23 cellular contexts compared by ENCODE assay signal in the genomic region with DNA sequence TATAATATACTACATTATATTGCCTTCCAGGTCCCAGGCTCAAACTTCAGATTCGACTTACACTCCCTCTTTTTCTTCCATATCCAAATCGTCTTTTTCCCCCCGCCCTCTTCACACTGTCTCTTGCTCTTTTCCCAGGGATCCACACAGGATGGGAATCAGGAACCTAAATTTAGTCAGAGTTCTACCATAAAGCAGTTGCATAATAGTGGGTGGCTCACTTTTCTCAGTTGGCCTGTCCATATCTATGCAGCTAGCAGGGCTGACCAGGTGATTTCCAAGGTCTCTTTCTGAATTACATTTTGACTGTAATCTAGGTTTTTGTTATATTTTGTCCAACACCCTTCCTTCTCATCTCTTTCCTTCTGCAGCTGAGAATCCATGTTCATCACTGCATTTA.
"Had no signal": no experiment of that assay in that cellular context is flagged by ENCODE, and none has a peak within 500 bp of the region (broad histone marks: within the 10 kb centered on the region; RNA-seq: fewer than 3 reads in every experiment).

No MANE protein-coding gene starts in this region.

- H3K4me3 ChIP-seq: lung, mucosa of descending colon, pancreas, sigmoid colon, spleen, suprapubic skin, thoracic aorta, tibial artery, upper lobe of right lung had no signal

- DNase-seq: head of caudate nucleus; hippocampal formation; kidney glomerular epithelial cell; left colon; midbrain; mucosa of descending colon; naive thymus-derived CD4-positive, alpha-beta T cell; nucleus accumbens; pancreas; posterior cingulate gyrus; right cardiac atrium; sigmoid colon; spleen; stimulated activated CD4-positive, alpha-beta T cell treated with anti-CD3 and anti-CD28 coated beads, Interleukin-4, amount 100 ng/mL, for 24 hours; stimulated activated naive CD4-positive, alpha-beta T cell; tibial artery; trophoblast cell; upper lobe of right lung had no signal

- ATAC-seq: left colon; mucosa of descending colon; naive thymus-derived CD4-positive, alpha-beta T cell; natural killer cell treated with Interleukin-12 subunit alpha and Interleukin-12 subunit beta and Interleukin-15 and Interleukin-18, amount 100 ng/mL, for 72 hours; right cardiac atrium; stimulated activated effector memory CD8-positive, alpha-beta T cell treated with anti-CD3 and anti-CD28 coated beads, Interleukin-12 subunit alpha, Interleukin-12 subunit beta, amount 100 ng/mL, for 72 hours; upper lobe of right lung had no signal

- H3K27me3 ChIP-seq: pancreas, sigmoid colon, spleen, suprapubic skin, tibial artery, upper lobe of right lung had no signal

- H3K27ac ChIP-seq: pancreas, sigmoid colon, spleen, suprapubic skin, thoracic aorta, tibial artery, upper lobe of right lung had no signal

- H3K9me3 ChIP-seq: mucosa of descending colon, pancreas, sigmoid colon, spleen, suprapubic skin, thoracic aorta, tibial artery, upper lobe of right lung had no signal

- H3K4me1 ChIP-seq: sigmoid colon, spleen, suprapubic skin, tibial artery, upper lobe of right lung had no signal
